8 cellular contexts compared by ENCODE assay signal in genomic region chr17:7014995-7015586, GRCh38. TPM values are rescaled to one million over a fixed set of nuclear protein-coding genes. Genes with fewer than 3 reads are reported as not detected.
DNase-seq lines count a peak whose midpoint lies in the region; ATAC-seq and TF ChIP-seq lines count a peak whose summit lies in the region.

No MANE protein-coding gene starts in this region.

- no peak for DNase-seq in heart right ventricle
- no peak for DNase-seq in cardiac septum (ENCODE audit: low spot score)
- no peak for DNase-seq in activated B cell treated with CpG ODN at 0.5 μM for 24 hours
- peak; percentile 89 for DNase-seq in central memory CD4-positive, alpha-beta T cell
- peak; percentile 65 to 94 for DNase-seq in stimulated activated effector memory CD8-positive, alpha-beta T cell treated with anti-CD3 and anti-CD28 coated beads, Interleukin-12 subunit alpha, Interleukin-12 subunit beta, amount 100 ng/mL, for 72 hours (ENCODE audit: low spot score in 2 of 2)
- DNase-seq in ACHN, result no peak

- POLR2A ChIA-PET in activated B cell treated with CpG ODN at 0.5 μM for 24 hours (lab: Charles Lee), result interaction anchor here (0.5 to 4.2 kb wide), 13 partner anchors 9 to 842 kb away, joined by 3 to 39 read pairs (median 5); partner anchors contain the start of genes DVL2, NAA38 and SLC16A13

- no peaks in the 10 kb centered on the region for H3K9me3 Mint-ChIP-seq in activated B cell treated with CpG ODN at 0.5 μM for 24 hours
- no peaks in the 10 kb centered on the region for H3K9me3 Mint-ChIP-seq in stimulated activated effector memory CD8-positive, alpha-beta T cell treated with anti-CD3 and anti-CD28 coated beads, Interleukin-12 subunit alpha, Interleukin-12 subunit beta, amount 100 ng/mL, for 72 hours

- H3K9me3 ChIP-seq in heart right ventricle, result no peaks in the 10 kb centered on the region
- no peaks in the 10 kb centered on the region for H3K9me3 ChIP-seq in mononuclear cell (ENCODE audit: low read depth, low read length)

- H3K4me1 ChIP-seq in heart right ventricle, result peaks cover 19 to 81% (median 68%) of the 10 kb centered on the region in 9 donors
- peaks cover 63% of the 10 kb centered on the region for H3K4me1 ChIP-seq in mononuclear cell (ENCODE audit: insufficient read depth, low read length)

- H3K27ac Mint-ChIP-seq in activated B cell treated with CpG ODN at 0.5 μM for 24 hours, result peak overlapping the region; percentile 97
- H3K27ac Mint-ChIP-seq in stimulated activated effector memory CD8-positive, alpha-beta T cell treated with anti-CD3 and anti-CD28 coated beads, Interleukin-12 subunit alpha, Interleukin-12 subunit beta, amount 100 ng/mL, for 72 hours, result peak overlapping the region; percentile 99

- ATAC-seq in heart right ventricle (no peak), HG03378 (IDR thresholded peaks at IDR 0.05; ENCODE audit: unreplicated experiment) (peak; percentile 20), activated B cell treated with CpG ODN at 0.5 μM for 24 hours (ENCODE audit: low read depth) (peak; percentile 12)
- peak; percentile 49 for ATAC-seq in stimulated activated effector memory CD8-positive, alpha-beta T cell treated with anti-CD3 and anti-CD28 coated beads, Interleukin-12 subunit alpha, Interleukin-12 subunit beta, amount 100 ng/mL, for 72 hours

- peaks cover 54% of the 10 kb centered on the region for H3K4me1 Mint-ChIP-seq in activated B cell treated with CpG ODN at 0.5 μM for 24 hours
- peaks cover 56% of the 10 kb centered on the region for H3K4me1 Mint-ChIP-seq in stimulated activated effector memory CD8-positive, alpha-beta T cell treated with anti-CD3 and anti-CD28 coated beads, Interleukin-12 subunit alpha, Interleukin-12 subunit beta, amount 100 ng/mL, for 72 hours

- CTCF ChIA-PET in activated B cell treated with CpG ODN at 0.5 μM for 24 hours (lab: Charles Lee), result interaction anchor here (1.0 to 2.4 kb wide), 4 partner anchors 11 to 104 kb away, joined by 4 to 10 read pairs (median 4); partner anchors contain the start of gene SLC16A13

- peak overlapping the region; percentile 95 for H3K4me3 Mint-ChIP-seq in activated B cell treated with CpG ODN at 0.5 μM for 24 hours
- peak overlapping the region; percentile 97 for H3K4me3 Mint-ChIP-seq in stimulated activated effector memory CD8-positive, alpha-beta T cell treated with anti-CD3 and anti-CD28 coated beads, Interleukin-12 subunit alpha, Interleukin-12 subunit beta, amount 100 ng/mL, for 72 hours

- intact Hi-C loops in heart right ventricle (cut with DNase I), result loop anchor here in 6 of 10 donors (10.0 kb wide), 2 partner anchors 260 to 350 kb away; partner anchors contain the start of gene XAF1 (in 5 of the 6)
- intact Hi-C loops in cardiac septum (cut with DNase I), result loop anchor here (5.0 kb wide), 2 partner anchors 348 to 363 kb away; partner anchors contain the start of genes C17orf100 and MED31
- intact Hi-C loops in activated B cell treated with CpG ODN at 0.5 μM for 24 hours (cut with micrococcal nuclease), result loop anchor here (1.0 to 10.0 kb wide), 7 partner anchors 7 to 1528 kb away; partner anchors contain the start of genes C17orf100, DERL2, MED31 and MIS12

- peak overlapping the region; percentile 59 to 98 (median 92) for H3K4me3 ChIP-seq in heart right ventricle
- H3K4me3 ChIP-seq in mononuclear cell (ENCODE audit: low read length), result peak overlapping the region; percentile 75

- H3K27ac ChIP-seq in heart right ventricle, result peak overlapping the region; percentile 87 to 100 (median 96)

- in situ Hi-C loops in ACHN (cut with HindIII; ENCODE audit: low pct_ligation_motif_present, low pct_unique_long_range_greater_than_20kb, low sequenced_read_pairs), result no loop called here

- 0 to 2% methylated on average over 39 to 40 of the region's 40 CpGs for WGBS in heart right ventricle, 2 donors

- peaks cover 47% of the 10 kb centered on the region for H3K36me3 Mint-ChIP-seq in activated B cell treated with CpG ODN at 0.5 μM for 24 hours (ENCODE audit: low read depth)
- peaks cover 63% of the 10 kb centered on the region for H3K36me3 Mint-ChIP-seq in stimulated activated effector memory CD8-positive, alpha-beta T cell treated with anti-CD3 and anti-CD28 coated beads, Interleukin-12 subunit alpha, Interleukin-12 subunit beta, amount 100 ng/mL, for 72 hours

- peaks cover 0 to 25% (median 0%) of the 10 kb centered on the region in 9 donors for H3K36me3 ChIP-seq in heart right ventricle

- H3K27me3 ChIP-seq in heart right ventricle (no peaks in the 10 kb centered on the region), mononuclear cell (ENCODE audit: insufficient read depth, low read length) (no peaks in the 10 kb centered on the region)

- no peaks in the 10 kb centered on the region for H3K27me3 Mint-ChIP-seq in activated B cell treated with CpG ODN at 0.5 μM for 24 hours

- peak in 4 of 9 donors; percentile 0 to 33 (median 24) for TF ChIP-seq CTCF in heart right ventricle (IDR thresholded peaks at IDR 0.05)
- TF ChIP-seq CTCF in activated B cell treated with CpG ODN at 0.5 μM for 24 hours (IDR thresholded peaks at IDR 0.05), result no peak

RNA-seq across cellular contexts. Expression of gene RNASEK, which starts 2.7 kb away (rescaled TPM):
- total RNA-seq in heart right ventricle (100 to 1,000 TPM; 144 to 241 (median 160) TPM), cardiac septum (171 TPM), activated B cell treated with CpG ODN at 0.5 μM for 24 hours (130 and 140 TPM in 2 replicates), mononuclear cell (76.8 TPM)
- polyA plus RNA-seq in heart right ventricle, result 100 to 1,000 TPM; 220 to 429 TPM

RNA-seq across cellular contexts. Expression of gene BCL6B, which starts 7.8 kb away (rescaled TPM):
- total RNA-seq in heart right ventricle (10 to 100 TPM in 8 of 10 donors, 1 to 10 TPM in 2; 9.6 to 35.4 (median 18.3) TPM), cardiac septum (8.8 TPM), activated B cell treated with CpG ODN at 0.5 μM for 24 hours (0.31 and 0.88 TPM in 2 replicates), mononuclear cell (not detected)
- 1 to 10 TPM; 9.5 to 9.7 TPM for polyA plus RNA-seq in heart right ventricle

RNA-seq across cellular contexts. Expression of gene ALOX12, which starts 19.2 kb away (rescaled TPM):
- total RNA-seq in heart right ventricle (under 1 TPM in 1 of 10 donors, not detected in 9; 0.11 TPM), cardiac septum (not detected), activated B cell treated with CpG ODN at 0.5 μM for 24 hours (not detected in 2 replicates), mononuclear cell (4.4 TPM)
- polyA plus RNA-seq in heart right ventricle, result under 1 TPM in 1 of 2 donors, not detected in 1; 0.04 TPM

RNA-seq across cellular contexts. Expression of gene SLC16A13, which starts 20.7 kb away (rescaled TPM):
- total RNA-seq in heart right ventricle (1 to 10 TPM in 9 of 10 donors, under 1 TPM in 1; 0.70 to 2.1 (median 1.5) TPM), cardiac septum (0.48 TPM), activated B cell treated with CpG ODN at 0.5 μM for 24 hours (10.4 and 11.8 TPM in 2 replicates), mononuclear cell (0.42 TPM)
- 1 to 10 TPM; 1.1 to 2.0 TPM for polyA plus RNA-seq in heart right ventricle

RNA-seq across cellular contexts. Expression of gene SLC16A11, which starts 28.8 kb away (rescaled TPM):
- 1 to 10 TPM in 1 of 10 donors, under 1 TPM in 9; 0.19 to 1.1 (median 0.48) TPM for total RNA-seq in heart right ventricle
- 1 to 10 TPM in 1 of 2 donors, under 1 TPM in 1; 0.78 to 2.1 TPM for polyA plus RNA-seq in heart right ventricle
- total RNA-seq in cardiac septum, result 1.1 TPM
- 3.6 and 4.2 TPM in 2 replicates for total RNA-seq in activated B cell treated with CpG ODN at 0.5 μM for 24 hours
- 0.63 TPM for total RNA-seq in mononuclear cell

Comparison
In these comparisons a context has a peak if more than half of its experiments do, and no peak if none do; other contexts are left out.
1. ATAC-seq: peak in HG03378 (single experiment), activated B cell treated with CpG ODN at 0.5 μM for 24 hours (single experiment) and stimulated activated effector memory CD8-positive, alpha-beta T cell treated with anti-CD3 and anti-CD28 coated beads, Interleukin-12 subunit alpha, Interleukin-12 subunit beta, amount 100 ng/mL, for 72 hours (single experiment); none in heart right ventricle (0 of 8).
2. DNase-seq: peak in central memory CD4-positive, alpha-beta T cell (single experiment) and stimulated activated effector memory CD8-positive, alpha-beta T cell treated with anti-CD3 and anti-CD28 coated beads, Interleukin-12 subunit alpha, Interleukin-12 subunit beta, amount 100 ng/mL, for 72 hours (2 of 2); none in heart right ventricle (0 of 2), cardiac septum (single experiment), activated B cell treated with CpG ODN at 0.5 μM for 24 hours (single experiment) and ACHN (single experiment).